ENCODE assay signal across 23 cellular contexts in genomic region chr10:119374236-119374635, GRCh38.
"Had no signal": no experiment of that assay in that cellular context is flagged by ENCODE, and none has a peak within 500 bp of the region (broad histone marks: within the 10 kb centered on the region; RNA-seq: fewer than 3 reads in every experiment).

No MANE protein-coding gene starts in this region.

- H3K4me1 ChIP-seq: foreskin keratinocyte, prostate gland had no signal

- ATAC-seq: activated naive CD8-positive, alpha-beta T cell treated with anti-CD3 and anti-CD28 coated beads, Interleukin-2, amount 50 U/mL, for 24 hours; activated T-cell treated with anti-CD3 and anti-CD28 coated beads, Interleukin-2, amount 50 U/mL, for 72 hours; foreskin keratinocyte; stimulated activated naive CD8-positive, alpha-beta T cell treated with anti-CD3 and anti-CD28 coated beads, Interleukin-15, amount 100 ng/mL, for 72 hours had no signal

- H3K27ac Mint-ChIP-seq: activated T-cell treated with anti-CD3 and anti-CD28 coated beads, Interleukin-2, amount 50 U/mL, for 72 hours; stimulated activated naive CD8-positive, alpha-beta T cell treated with anti-CD3 and anti-CD28 coated beads, Interleukin-15, amount 100 ng/mL, for 72 hours; T-helper 1 cell treated with Interleukin-12 subunit alpha and Interleukin-12 subunit beta and Interleukin-4 antibody, amounts not matched to agents 30 μg/mL and 1 μg/mL, for 36 hours had no signal

- H3K4me3 ChIP-seq: hepatocyte, ovary, prostate gland, tibial nerve, vagina had no signal

- H3K27ac ChIP-seq: foreskin keratinocyte, hepatocyte, neutrophil, ovary, prostate gland had no signal

- H3K9me3 Mint-ChIP-seq: activated naive CD8-positive, alpha-beta T cell treated with anti-CD3 and anti-CD28 coated beads, Interleukin-2, amount 50 U/mL, for 24 hours; activated T-cell treated with anti-CD3 and anti-CD28 coated beads, Interleukin-2, amount 50 U/mL, for 72 hours; dendritic cell treated with granulocyte-macrophage colony-stimulating factor and Interleukin-4, amounts not matched to agents 40 ng/mL and 50 ng/mL, for 4 days; nephron; stimulated activated naive CD8-positive, alpha-beta T cell treated with anti-CD3 and anti-CD28 coated beads, Interleukin-15, amount 100 ng/mL, for 72 hours; T-helper 1 cell treated with Interleukin-12 subunit alpha and Interleukin-12 subunit beta and Interleukin-4 antibody, amounts not matched to agents 30 μg/mL and 1 μg/mL, for 36 hours had no signal

- H3K36me3 ChIP-seq: neutrophil, ovary, prostate gland, tibial nerve, vagina had no signal

- H3K27me3 ChIP-seq: foreskin keratinocyte, hepatocyte, ovary, tibial nerve, vagina had no signal

- H3K9me3 ChIP-seq: neutrophil, ovary, prostate gland, tibial nerve, vagina had no signal

- H3K27me3 Mint-ChIP-seq: activated naive CD8-positive, alpha-beta T cell treated with anti-CD3 and anti-CD28 coated beads, Interleukin-2, amount 50 U/mL, for 24 hours; stimulated activated naive CD8-positive, alpha-beta T cell treated with anti-CD3 and anti-CD28 coated beads, Interleukin-15, amount 100 ng/mL, for 72 hours had no signal

- H3K4me3 Mint-ChIP-seq: activated naive CD8-positive, alpha-beta T cell treated with anti-CD3 and anti-CD28 coated beads, Interleukin-2, amount 50 U/mL, for 24 hours; activated T-cell treated with anti-CD3 and anti-CD28 coated beads, Interleukin-2, amount 50 U/mL, for 72 hours; dendritic cell treated with granulocyte-macrophage colony-stimulating factor and Interleukin-4, amounts not matched to agents 40 ng/mL and 50 ng/mL, for 4 days; nephron; stimulated activated naive CD8-positive, alpha-beta T cell treated with anti-CD3 and anti-CD28 coated beads, Interleukin-15, amount 100 ng/mL, for 72 hours; T-helper 1 cell treated with Interleukin-12 subunit alpha and Interleukin-12 subunit beta and Interleukin-4 antibody, amounts not matched to agents 30 μg/mL and 1 μg/mL, for 36 hours had no signal

- DNase-seq: activated CD4-positive, alpha-beta T cell treated with anti-CD3 and anti-CD28 coated beads for 4 hours; activated CD4-positive, alpha-beta T cell treated with anti-CD3 and anti-CD28 coated beads, Interleukin-2, amount 50 U/mL, for 48 hours; activated CD4-positive, CD25-positive, alpha-beta regulatory T cell; activated CD8-positive, alpha-beta memory T cell treated with anti-CD3 and anti-CD28 coated beads, Interleukin-2, amount 50 U/mL, for 48 hours; activated effector memory CD4-positive, alpha-beta T cell treated with anti-CD3 and anti-CD28 coated beads, Interleukin-2, amount 50 U/mL, for 16 hours; activated naive CD4-positive, alpha-beta T cell treated with anti-CD3 and anti-CD28 coated beads, Interleukin-2, amount 50 U/mL, for 16 hours; activated naive CD8-positive, alpha-beta T cell treated with anti-CD3 and anti-CD28 coated beads, Interleukin-2, amount 50 U/mL, for 24 hours; activated T-cell treated with anti-CD3 and anti-CD28 coated beads, Interleukin-2, amount 50 U/mL, for 72 hours; effector CD8-positive, alpha-beta T cell; foreskin keratinocyte; ovary; stimulated activated CD4-positive, alpha-beta T cell treated with anti-CD3 and anti-CD28 coated beads, Interleukin-12 subunit alpha, Interleukin-12 subunit beta, amount 100 ng/mL, for 4 hours; stimulated activated CD4-positive, alpha-beta T cell treated with anti-CD3 and anti-CD28 coated beads, Interleukin-4, amount 100 ng/mL, for 4 hours; stimulated activated naive CD8-positive, alpha-beta T cell treated with anti-CD3 and anti-CD28 coated beads, Interleukin-15, amount 100 ng/mL, for 72 hours; T1000 had no signal
